12 cellular contexts compared by ENCODE assay signal in genomic region chr7:100556541-100556940, GRCh38. TPM values are rescaled to one million over a fixed set of nuclear protein-coding genes. Genes with fewer than 3 reads are reported as not detected.
DNase-seq lines count a peak whose midpoint lies in the region; ATAC-seq and TF ChIP-seq lines count a peak whose summit lies in the region.
"Had no signal": no experiment of that assay in that cellular context is flagged by ENCODE, and none has a peak within 500 bp of the region (broad histone marks: within the 10 kb centered on the region; RNA-seq: fewer than 3 reads in every experiment).

No MANE protein-coding gene starts in this region.

- H2AFZ ChIP-seq in osteoblast (ENCODE audit: low read length) (peak overlapping the region; percentile 80), smooth muscle cell (ENCODE audit: low read depth) (no peak overlapping the region)

- H3K9ac ChIP-seq in smooth muscle cell (ENCODE audit: low read depth): no peak overlapping the region

- H3K27me3 Mint-ChIP-seq in activated CD4-positive, alpha-beta T cell treated with anti-CD3 and anti-CD28 coated beads for 36 hours: no peaks in the 10 kb centered on the region
- H3K27me3 Mint-ChIP-seq in activated T-helper 2 cell treated with anti-CD3 and anti-CD28 coated beads, Interferon-gamma antibody, Interleukin-2, Interleukin-4, amounts not matched to agents 10 μg/mL and 5 μg/mL and 100 μg/mL, durations not matched to agents 14 hours and 24 hours and 36 hours (ENCODE audit: low read depth): no peaks in the 10 kb centered on the region

- no peak for ATAC-seq in activated CD4-positive, alpha-beta T cell treated with anti-CD3 and anti-CD28 coated beads for 36 hours
- ATAC-seq: gastroesophageal sphincter had no signal

- TF ChIP-seq CTCF in osteoblast (IDR thresholded peaks at IDR 0.05; ENCODE audit: extremely low read depth, low read depth, low read length) (no peak), smooth muscle cell (IDR thresholded peaks at IDR 0.05; ENCODE audit: borderline replicate concordance, insufficient read depth, poor library complexity, severe bottlenecking) (no peak)

- CTCF ChIA-PET in activated CD4-positive, alpha-beta T cell treated with anti-CD3 and anti-CD28 coated beads for 36 hours (lab: Charles Lee): interaction anchor here (1.5 to 2.7 kb wide), 3 partner anchors 72 to 92 kb away, joined by 4 to 9 read pairs (median 5); partner anchors contain the start of gene SPACDR

- H3K27ac ChIP-seq in osteoblast (ENCODE audit: low read depth, low read length) (peak overlapping the region; percentile 55), smooth muscle cell (ENCODE audit: low read depth) (no peak overlapping the region)
- H3K27ac ChIP-seq: gastroesophageal sphincter, sigmoid colon had no signal

- H3K27me3 ChIP-seq in osteoblast (ENCODE audit: insufficient read depth, low read length) (no peaks in the 10 kb centered on the region), smooth muscle cell (ENCODE audit: low read depth) (no peaks in the 10 kb centered on the region)
- H3K27me3 ChIP-seq: gastroesophageal sphincter, sigmoid colon had no signal

- H3K27ac Mint-ChIP-seq in activated CD4-positive, alpha-beta T cell treated with anti-CD3 and anti-CD28 coated beads for 36 hours: peak overlapping the region; percentile 72
- H3K27ac Mint-ChIP-seq in activated T-helper 2 cell treated with anti-CD3 and anti-CD28 coated beads, Interferon-gamma antibody, Interleukin-2, Interleukin-4, amounts not matched to agents 10 μg/mL and 5 μg/mL and 100 μg/mL, durations not matched to agents 14 hours and 24 hours and 36 hours: peak overlapping the region; percentile 60

- DNase-seq in activated CD4-positive, alpha-beta T cell treated with anti-CD3 and anti-CD28 coated beads for 36 hours: no peak
- no peak for DNase-seq in activated CD4-positive, alpha-beta T cell treated with anti-CD3 and anti-CD28 coated beads, Interleukin-2, amount 50 U/mL, for 48 hours
- no peak for DNase-seq in activated T-helper 2 cell treated with anti-CD3 and anti-CD28 coated beads, Interferon-gamma antibody, Interleukin-2, Interleukin-4, amounts not matched to agents 10 μg/mL and 5 μg/mL and 100 μg/mL, durations not matched to agents 14 hours and 24 hours and 36 hours (ENCODE audit: low spot score)
- DNase-seq in osteoblast (ENCODE audit: insufficient read length, low spot score, missing footprints) (peak; percentile 93), smooth muscle cell (lab: John Stamatoyannopoulos, UW; ENCODE audit: unreplicated experiment) (no peak)
- no peak for DNase-seq in stimulated activated CD4-positive, alpha-beta T cell treated with anti-CD3 and anti-CD28 coated beads, Interleukin-4, amount 100 ng/mL, for 24 hours
- DNase-seq: caudate nucleus; NCI-H2107; sigmoid colon; stimulated activated CD8-positive, alpha-beta memory T cell treated with anti-CD3 and anti-CD28 coated beads, Interleukin-4, amount 100 ng/mL, for 48 hours had no signal

- peaks cover 12% of the 10 kb centered on the region for H3K4me1 ChIP-seq in osteoblast (ENCODE audit: insufficient read depth, low read length)
- no peaks in the 10 kb centered on the region for H3K4me1 ChIP-seq in smooth muscle cell (ENCODE audit: low read depth)

- H3K79me2 ChIP-seq in osteoblast (ENCODE audit: insufficient read depth, low read length) (no peaks in the 10 kb centered on the region), smooth muscle cell (ENCODE audit: low read depth) (no peaks in the 10 kb centered on the region)

- peak overlapping the region; percentile 26 for H3K4me2 ChIP-seq in osteoblast (ENCODE audit: insufficient read depth, low read length)
- H3K4me2 ChIP-seq in smooth muscle cell: no peak overlapping the region

- WGBS in smooth muscle cell (ENCODE audit: low lambda C conversion rate): 63% methylated on average over 4 of the region's 4 CpGs

- H3K36me3 Mint-ChIP-seq in activated CD4-positive, alpha-beta T cell treated with anti-CD3 and anti-CD28 coated beads for 36 hours (ENCODE audit: low read depth): peaks cover 42% of the 10 kb centered on the region
- peaks cover 53% of the 10 kb centered on the region for H3K36me3 Mint-ChIP-seq in activated T-helper 2 cell treated with anti-CD3 and anti-CD28 coated beads, Interferon-gamma antibody, Interleukin-2, Interleukin-4, amounts not matched to agents 10 μg/mL and 5 μg/mL and 100 μg/mL, durations not matched to agents 14 hours and 24 hours and 36 hours (ENCODE audit: low read depth)

- peaks cover 18% of the 10 kb centered on the region for H3K4me1 Mint-ChIP-seq in activated CD4-positive, alpha-beta T cell treated with anti-CD3 and anti-CD28 coated beads for 36 hours
- peaks cover 7% of the 10 kb centered on the region for H3K4me1 Mint-ChIP-seq in activated T-helper 2 cell treated with anti-CD3 and anti-CD28 coated beads, Interferon-gamma antibody, Interleukin-2, Interleukin-4, amounts not matched to agents 10 μg/mL and 5 μg/mL and 100 μg/mL, durations not matched to agents 14 hours and 24 hours and 36 hours (ENCODE audit: low read depth)

- H3K4me3 Mint-ChIP-seq in activated CD4-positive, alpha-beta T cell treated with anti-CD3 and anti-CD28 coated beads for 36 hours: no peak overlapping the region
- H3K4me3 Mint-ChIP-seq in activated T-helper 2 cell treated with anti-CD3 and anti-CD28 coated beads, Interferon-gamma antibody, Interleukin-2, Interleukin-4, amounts not matched to agents 10 μg/mL and 5 μg/mL and 100 μg/mL, durations not matched to agents 14 hours and 24 hours and 36 hours (ENCODE audit: low read depth): no peak overlapping the region

- H3K4me3 ChIP-seq in osteoblast (ENCODE audit: insufficient read depth, low read length) (no peak overlapping the region), smooth muscle cell (no peak overlapping the region)
- H3K4me3 ChIP-seq: gastroesophageal sphincter, sigmoid colon had no signal

- intact Hi-C loops in activated CD4-positive, alpha-beta T cell treated with anti-CD3 and anti-CD28 coated beads for 36 hours (cut with DNase I, micrococcal nuclease): no loop called here
- intact Hi-C loops in activated T-helper 2 cell treated with anti-CD3 and anti-CD28 coated beads, Interferon-gamma antibody, Interleukin-2, Interleukin-4, amounts not matched to agents 10 μg/mL and 5 μg/mL and 100 μg/mL, durations not matched to agents 14 hours and 24 hours and 36 hours (cut with micrococcal nuclease): no loop called here

- H3K9me3 Mint-ChIP-seq in activated CD4-positive, alpha-beta T cell treated with anti-CD3 and anti-CD28 coated beads for 36 hours (ENCODE audit: low read depth): no peaks in the 10 kb centered on the region
- H3K9me3 Mint-ChIP-seq in activated T-helper 2 cell treated with anti-CD3 and anti-CD28 coated beads, Interferon-gamma antibody, Interleukin-2, Interleukin-4, amounts not matched to agents 10 μg/mL and 5 μg/mL and 100 μg/mL, durations not matched to agents 14 hours and 24 hours and 36 hours: no peaks in the 10 kb centered on the region

- no peaks in the 10 kb centered on the region for H4K20me1 ChIP-seq in osteoblast (ENCODE audit: insufficient read depth, low read length)
- H4K20me1 ChIP-seq in smooth muscle cell (ENCODE audit: low read depth): no peaks in the 10 kb centered on the region

- no peaks in the 10 kb centered on the region for H3F3A ChIP-seq in smooth muscle cell (ENCODE audit: low read depth)

- no peaks in the 10 kb centered on the region for H3K9me3 ChIP-seq in osteoblast (ENCODE audit: low read depth, low read length)
- H3K9me3 ChIP-seq in smooth muscle cell (replicated peaks; ENCODE audit: low read depth): no peaks in the 10 kb centered on the region
- H3K9me3 ChIP-seq: gastroesophageal sphincter, sigmoid colon had no signal

- POLR2A ChIA-PET in activated CD4-positive, alpha-beta T cell treated with anti-CD3 and anti-CD28 coated beads for 36 hours (lab: Charles Lee): interaction anchor here (0.5 kb wide), 1 partner anchor 151 kb away, joined by 8 read pairs; no protein-coding TSS in a partner anchor

- H3K36me3 ChIP-seq in osteoblast (ENCODE audit: insufficient read depth, low read length) (peaks cover 16% of the 10 kb centered on the region), smooth muscle cell (ENCODE audit: low read depth) (no peaks in the 10 kb centered on the region)

RNA-seq across cellular contexts. Expression of gene SAP25, which starts 17.2 kb away (rescaled TPM):
- total RNA-seq in activated CD4-positive, alpha-beta T cell treated with anti-CD3 and anti-CD28 coated beads for 36 hours: 10 to 100 TPM in 1 of 2 experiments, 1 to 10 TPM in 1; 9.9 to 13.1 TPM
- total RNA-seq in activated T-helper 2 cell treated with anti-CD3 and anti-CD28 coated beads, Interferon-gamma antibody, Interleukin-2, Interleukin-4, amounts not matched to agents 10 μg/mL and 5 μg/mL and 100 μg/mL, durations not matched to agents 14 hours and 24 hours and 36 hours: 11.3 and 11.8 TPM in 2 replicates
- not detected in 2 replicates for total RNA-seq in osteoblast
- total RNA-seq in smooth muscle cell: not detected in 2 replicates
- polyA plus RNA-seq in smooth muscle cell: 1.9 and 2.6 TPM in 2 replicates
- total RNA-seq: lung microvascular endothelial cell had no signal

RNA-seq across cellular contexts. Expression of gene AGFG2, which starts 17.5 kb away (rescaled TPM):
- total RNA-seq in activated CD4-positive, alpha-beta T cell treated with anti-CD3 and anti-CD28 coated beads for 36 hours: 10 to 100 TPM; 49.3 to 49.4 TPM
- total RNA-seq in activated T-helper 2 cell treated with anti-CD3 and anti-CD28 coated beads, Interferon-gamma antibody, Interleukin-2, Interleukin-4, amounts not matched to agents 10 μg/mL and 5 μg/mL and 100 μg/mL, durations not matched to agents 14 hours and 24 hours and 36 hours: 75.5 and 75.7 TPM in 2 replicates
- 6.5 and 9.4 TPM in 2 replicates for total RNA-seq in osteoblast
- total RNA-seq in smooth muscle cell: 2.7 TPM in 2 replicates
- 4.0 and 8.4 TPM in 2 replicates for polyA plus RNA-seq in smooth muscle cell

RNA-seq across cellular contexts. Expression of gene LRCH4, which starts 29.4 kb away (rescaled TPM):
- 10 to 100 TPM; 70.3 to 71.7 TPM for total RNA-seq in activated CD4-positive, alpha-beta T cell treated with anti-CD3 and anti-CD28 coated beads for 36 hours
- total RNA-seq in activated T-helper 2 cell treated with anti-CD3 and anti-CD28 coated beads, Interferon-gamma antibody, Interleukin-2, Interleukin-4, amounts not matched to agents 10 μg/mL and 5 μg/mL and 100 μg/mL, durations not matched to agents 14 hours and 24 hours and 36 hours: 105 and 106 TPM in 2 replicates
- total RNA-seq in osteoblast (14.5 and 18.0 TPM in 2 replicates), smooth muscle cell (31.9 and 48.2 TPM in 2 replicates)
- polyA plus RNA-seq in smooth muscle cell: 58.5 and 68.2 TPM in 2 replicates

RNA-seq across cellular contexts. Expression of gene FBXO24, which starts 29.6 kb away (rescaled TPM):
- 1 to 10 TPM; 1.4 to 2.1 TPM for total RNA-seq in activated CD4-positive, alpha-beta T cell treated with anti-CD3 and anti-CD28 coated beads for 36 hours
- 0.37 and 0.91 TPM in 2 replicates for total RNA-seq in activated T-helper 2 cell treated with anti-CD3 and anti-CD28 coated beads, Interferon-gamma antibody, Interleukin-2, Interleukin-4, amounts not matched to agents 10 μg/mL and 5 μg/mL and 100 μg/mL, durations not matched to agents 14 hours and 24 hours and 36 hours
- under 0.01 and 0.36 TPM in 2 replicates for total RNA-seq in osteoblast
- 0.22 and 0.67 TPM in 2 replicates for total RNA-seq in smooth muscle cell
- 0.61 and 1.2 TPM in 2 replicates for polyA plus RNA-seq in smooth muscle cell

RNA-seq across cellular contexts. Expression of gene PCOLCE, which starts 45.6 kb away (rescaled TPM):
- 1 to 10 TPM; 7.6 to 8.9 TPM for total RNA-seq in activated CD4-positive, alpha-beta T cell treated with anti-CD3 and anti-CD28 coated beads for 36 hours
- total RNA-seq in activated T-helper 2 cell treated with anti-CD3 and anti-CD28 coated beads, Interferon-gamma antibody, Interleukin-2, Interleukin-4, amounts not matched to agents 10 μg/mL and 5 μg/mL and 100 μg/mL, durations not matched to agents 14 hours and 24 hours and 36 hours: 8.6 and 10.3 TPM in 2 replicates
- total RNA-seq in osteoblast (231 and 259 TPM in 2 replicates), smooth muscle cell (169 TPM in 2 replicates)
- polyA plus RNA-seq in smooth muscle cell: 526 and 754 TPM in 2 replicates
- total RNA-seq: lung microvascular endothelial cell had no signal

Comparison
In these comparisons a context has a peak if more than half of its experiments do, and no peak if none do; other contexts are left out.
1. RNA of gene SAP25, which starts 17.2 kb away (total RNA-seq): 9.9 to 13.1 TPM in activated CD4-positive, alpha-beta T cell treated with anti-CD3 and anti-CD28 coated beads for 36 hours and 11.3 to 11.8 TPM in activated T-helper 2 cell treated with anti-CD3 and anti-CD28 coated beads, Interferon-gamma antibody, Interleukin-2, Interleukin-4, amounts not matched to agents 10 μg/mL and 5 μg/mL and 100 μg/mL, durations not matched to agents 14 hours and 24 hours and 36 hours; not detected in smooth muscle cell and not detected in osteoblast; every median in the first group is over 10 times any median in the second.